11 cellular contexts compared by ENCODE assay signal in the genomic region with DNA sequence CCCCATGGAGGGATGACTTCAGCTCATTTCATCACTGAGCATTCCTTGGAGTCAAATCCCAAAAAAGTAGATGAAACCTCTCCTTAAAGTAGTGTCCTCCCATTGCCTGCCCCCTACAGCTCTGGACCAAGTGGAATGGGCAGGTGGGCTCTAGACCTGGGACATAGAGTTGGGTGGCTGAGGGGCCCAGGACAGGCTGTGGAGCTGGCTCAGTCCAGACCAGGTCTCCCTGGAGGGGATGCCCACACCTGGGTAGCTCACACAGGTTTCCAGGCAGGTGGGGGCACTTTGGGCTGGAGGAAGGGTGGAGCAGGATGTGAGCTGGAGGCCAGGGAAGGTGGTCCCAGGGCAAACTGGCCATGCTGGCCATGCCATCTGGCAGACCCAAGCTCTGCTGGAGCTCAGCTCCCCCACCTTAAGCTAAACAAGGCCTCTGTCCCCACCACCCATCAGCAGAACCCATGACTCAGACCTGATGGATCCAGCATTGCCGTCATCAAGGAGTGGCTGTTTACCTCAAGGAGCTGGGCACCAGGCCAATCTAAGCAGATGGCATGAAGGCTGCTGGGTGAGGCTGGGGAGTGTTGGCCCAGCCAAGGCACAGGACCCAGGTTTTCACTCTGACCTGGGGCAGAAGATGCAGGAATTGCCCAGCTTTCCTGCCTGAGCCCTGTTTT. TPM values are rescaled to one million over a fixed set of nuclear protein-coding genes. Genes with fewer than 3 reads are reported as not detected.
DNase-seq lines count a peak whose midpoint lies in the region; ATAC-seq and TF ChIP-seq lines count a peak whose summit lies in the region.
"Had no signal": no experiment of that assay in that cellular context is flagged by ENCODE, and none has a peak within 500 bp of the region (broad histone marks: within the 10 kb centered on the region; RNA-seq: fewer than 3 reads in every experiment).

No MANE protein-coding gene starts in this region.

- peak; percentile 29 for DNase-seq in activated CD4-positive, alpha-beta memory T cell treated with anti-CD3 and anti-CD28 coated beads for 36 hours
- no peak for DNase-seq in activated CD4-positive, alpha-beta memory T cell treated with anti-CD3 and anti-CD28 coated beads, Interleukin-2, amount 10 ng/mL, durations not matched to agents 7 days and 5 days
- DNase-seq in NCI-H774 (lab: John Stamatoyannopoulos, UW), result peak; percentile 34
- DNase-seq in fibroblast of gingiva (ENCODE audit: low read depth), result peak; percentile 78
- peak; percentile 79 to 81 for DNase-seq in thyroid gland
- no peak for DNase-seq in stimulated activated CD4-positive, alpha-beta T cell treated with anti-CD3 and anti-CD28 coated beads, Interleukin-15, amount 100 ng/mL, for 24 hours
- DNase-seq: activated CD4-positive, alpha-beta T cell treated with anti-CD3 and anti-CD28 coated beads, Interleukin-2, amount 10 ng/mL, durations not matched to agents 24 days and 14 days; CD4-positive, CD25-positive, alpha-beta regulatory T cell; immature natural killer cell had no signal

- CTCF ChIA-PET in activated CD4-positive, alpha-beta memory T cell treated with anti-CD3 and anti-CD28 coated beads for 36 hours (lab: Charles Lee), result interaction anchor here (1.1 kb wide), 1 partner anchor 32 kb away, joined by 3 read pairs; no protein-coding TSS in a partner anchor
- CTCF ChIA-PET in activated CD4-positive, alpha-beta memory T cell treated with anti-CD3 and anti-CD28 coated beads, Interleukin-2, amount 10 ng/mL, durations not matched to agents 7 days and 5 days (lab: Charles Lee), result interaction anchor here (1.1 to 1.5 kb wide), 2 partner anchors 9 to 63 kb away, joined by 3 read pairs; no protein-coding TSS in a partner anchor

- ATAC-seq in GM21390 (IDR thresholded peaks at IDR 0.05; ENCODE audit: unreplicated experiment) (no peak), GM21723 (IDR thresholded peaks at IDR 0.05; ENCODE audit: unreplicated experiment) (no peak)

- no peaks in the 10 kb centered on the region for H3K9me3 ChIP-seq in thyroid gland

- H3K36me3 ChIP-seq in thyroid gland, result no peaks in the 10 kb centered on the region

- no peak for TF ChIP-seq CTCF in thyroid gland (IDR thresholded peaks at IDR 0.05)

- H3K9me3 Mint-ChIP-seq in activated CD4-positive, alpha-beta memory T cell treated with anti-CD3 and anti-CD28 coated beads for 36 hours, result no peaks in the 10 kb centered on the region
- H3K9me3 Mint-ChIP-seq in activated CD4-positive, alpha-beta memory T cell treated with anti-CD3 and anti-CD28 coated beads, Interleukin-2, amount 10 ng/mL, durations not matched to agents 7 days and 5 days, result no peaks in the 10 kb centered on the region
- H3K9me3 Mint-ChIP-seq: activated CD4-positive, alpha-beta T cell treated with anti-CD3 and anti-CD28 coated beads, Interleukin-2, amount 10 ng/mL, durations not matched to agents 24 days and 14 days; CD4-positive, CD25-positive, alpha-beta regulatory T cell; immature natural killer cell had no signal

- no peaks in the 10 kb centered on the region for H3K27me3 ChIP-seq in thyroid gland

- peak overlapping the region in 1 of 3 donors; percentile 40 for H3K27ac ChIP-seq in thyroid gland

- H3K4me3 ChIP-seq in thyroid gland (replicated peaks in 1 of 3), result no peak overlapping the region

- peaks cover 0 to 24% of the 10 kb centered on the region in 2 donors for H3K4me1 ChIP-seq in thyroid gland

- 17% methylated on average over 1 of the region's 1 CpG for WGBS in thyroid gland, 2 donors

- no peak overlapping the region for H3K4me3 Mint-ChIP-seq in activated CD4-positive, alpha-beta memory T cell treated with anti-CD3 and anti-CD28 coated beads for 36 hours
- H3K4me3 Mint-ChIP-seq in activated CD4-positive, alpha-beta memory T cell treated with anti-CD3 and anti-CD28 coated beads, Interleukin-2, amount 10 ng/mL, durations not matched to agents 7 days and 5 days, result no peak overlapping the region
- H3K4me3 Mint-ChIP-seq: activated CD4-positive, alpha-beta T cell treated with anti-CD3 and anti-CD28 coated beads, Interleukin-2, amount 10 ng/mL, durations not matched to agents 24 days and 14 days; CD4-positive, CD25-positive, alpha-beta regulatory T cell; immature natural killer cell had no signal

- no peaks in the 10 kb centered on the region for H3K4me1 Mint-ChIP-seq in activated CD4-positive, alpha-beta memory T cell treated with anti-CD3 and anti-CD28 coated beads for 36 hours (ENCODE audit: low read depth)
- no peaks in the 10 kb centered on the region for H3K4me1 Mint-ChIP-seq in activated CD4-positive, alpha-beta memory T cell treated with anti-CD3 and anti-CD28 coated beads, Interleukin-2, amount 10 ng/mL, durations not matched to agents 7 days and 5 days
- H3K4me1 Mint-ChIP-seq: activated CD4-positive, alpha-beta T cell treated with anti-CD3 and anti-CD28 coated beads, Interleukin-2, amount 10 ng/mL, durations not matched to agents 24 days and 14 days; CD4-positive, CD25-positive, alpha-beta regulatory T cell; immature natural killer cell had no signal

- TF ChIP-seq POLR2A in thyroid gland (IDR thresholded peaks at IDR 0.05), result no peak

- intact Hi-C loops in activated CD4-positive, alpha-beta memory T cell treated with anti-CD3 and anti-CD28 coated beads for 36 hours (cut with micrococcal nuclease), result no loop called here
- intact Hi-C loops in thyroid gland (cut with DNase I), result no loop called here

- no peak overlapping the region for H3K27ac Mint-ChIP-seq in activated CD4-positive, alpha-beta memory T cell treated with anti-CD3 and anti-CD28 coated beads for 36 hours
- no peak overlapping the region for H3K27ac Mint-ChIP-seq in activated CD4-positive, alpha-beta memory T cell treated with anti-CD3 and anti-CD28 coated beads, Interleukin-2, amount 10 ng/mL, durations not matched to agents 7 days and 5 days
- H3K27ac Mint-ChIP-seq: activated CD4-positive, alpha-beta T cell treated with anti-CD3 and anti-CD28 coated beads, Interleukin-2, amount 10 ng/mL, durations not matched to agents 24 days and 14 days; immature natural killer cell had no signal

- no peaks in the 10 kb centered on the region for H3K36me3 Mint-ChIP-seq in activated CD4-positive, alpha-beta memory T cell treated with anti-CD3 and anti-CD28 coated beads for 36 hours
- no peaks in the 10 kb centered on the region for H3K36me3 Mint-ChIP-seq in activated CD4-positive, alpha-beta memory T cell treated with anti-CD3 and anti-CD28 coated beads, Interleukin-2, amount 10 ng/mL, durations not matched to agents 7 days and 5 days (ENCODE audit: low read depth)
- H3K36me3 Mint-ChIP-seq: CD4-positive, CD25-positive, alpha-beta regulatory T cell; immature natural killer cell had no signal

- peaks cover 4% of the 10 kb centered on the region for H3K27me3 Mint-ChIP-seq in activated CD4-positive, alpha-beta memory T cell treated with anti-CD3 and anti-CD28 coated beads for 36 hours
- H3K27me3 Mint-ChIP-seq in activated CD4-positive, alpha-beta memory T cell treated with anti-CD3 and anti-CD28 coated beads, Interleukin-2, amount 10 ng/mL, durations not matched to agents 7 days and 5 days, result peaks cover 8% of the 10 kb centered on the region

- POLR2A ChIA-PET in activated CD4-positive, alpha-beta memory T cell treated with anti-CD3 and anti-CD28 coated beads for 36 hours (lab: Charles Lee), result interaction anchor here (0.6 kb wide), 1 partner anchor 206 kb away, joined by 3 read pairs; no protein-coding TSS in a partner anchor
- POLR2A ChIA-PET in activated CD4-positive, alpha-beta memory T cell treated with anti-CD3 and anti-CD28 coated beads, Interleukin-2, amount 10 ng/mL, durations not matched to agents 7 days and 5 days (lab: Charles Lee), result interaction anchor here (1.1 to 1.8 kb wide), 4 partner anchors 25 to 232 kb away, joined by 3 to 4 read pairs (median 3); partner anchors contain the start of gene APTX

RNA-seq across cellular contexts. Expression of gene SPINK4, which starts 6.2 kb away (rescaled TPM):
- total RNA-seq in activated CD4-positive, alpha-beta memory T cell treated with anti-CD3 and anti-CD28 coated beads for 36 hours, result not detected
- total RNA-seq in activated CD4-positive, alpha-beta memory T cell treated with anti-CD3 and anti-CD28 coated beads, Interleukin-2, amount 10 ng/mL, durations not matched to agents 7 days and 5 days, result not detected
- total RNA-seq in thyroid gland, result not detected
- total RNA-seq: activated CD4-positive, alpha-beta T cell treated with anti-CD3 and anti-CD28 coated beads, Interleukin-2, amount 10 ng/mL, durations not matched to agents 24 days and 14 days; CD4-positive, CD25-positive, alpha-beta regulatory T cell had no signal

RNA-seq across cellular contexts. Expression of gene BAG1, which starts 30.7 kb away (rescaled TPM):
- total RNA-seq in activated CD4-positive, alpha-beta memory T cell treated with anti-CD3 and anti-CD28 coated beads for 36 hours, result 10 to 100 TPM; 52.7 to 56.6 TPM
- total RNA-seq in activated CD4-positive, alpha-beta memory T cell treated with anti-CD3 and anti-CD28 coated beads, Interleukin-2, amount 10 ng/mL, durations not matched to agents 7 days and 5 days, result 10 to 100 TPM; 56.3 to 57.1 TPM
- total RNA-seq in thyroid gland, result 100 to 1,000 TPM in 2 of 4 donors, 10 to 100 TPM in 2; 72.0 to 135 (median 99.3) TPM

RNA-seq across cellular contexts. Expression of gene CHMP5, which starts 31.1 kb away (rescaled TPM):
- 100 to 1,000 TPM; 116 to 119 TPM for total RNA-seq in activated CD4-positive, alpha-beta memory T cell treated with anti-CD3 and anti-CD28 coated beads for 36 hours
- total RNA-seq in activated CD4-positive, alpha-beta memory T cell treated with anti-CD3 and anti-CD28 coated beads, Interleukin-2, amount 10 ng/mL, durations not matched to agents 7 days and 5 days, result 100 to 1,000 TPM; 149 TPM
- 10 to 100 TPM; 55.1 to 78.2 (median 60.3) TPM for total RNA-seq in thyroid gland

RNA-seq across cellular contexts. Expression of gene NFX1, which starts 56.5 kb away (rescaled TPM):
- total RNA-seq in activated CD4-positive, alpha-beta memory T cell treated with anti-CD3 and anti-CD28 coated beads for 36 hours, result 10 to 100 TPM; 36.5 to 38.6 TPM
- total RNA-seq in activated CD4-positive, alpha-beta memory T cell treated with anti-CD3 and anti-CD28 coated beads, Interleukin-2, amount 10 ng/mL, durations not matched to agents 7 days and 5 days, result 10 to 100 TPM; 37.5 to 37.8 TPM
- 10 to 100 TPM; 44.7 to 65.3 (median 49.8) TPM for total RNA-seq in thyroid gland

Comparison
In these comparisons a context has a peak if more than half of its experiments do, and no peak if none do; other contexts are left out.
1. DNase-seq: peak in activated CD4-positive, alpha-beta memory T cell treated with anti-CD3 and anti-CD28 coated beads for 36 hours (single experiment), NCI-H774 (single experiment), fibroblast of gingiva (single experiment) and thyroid gland (2 of 2); none in activated CD4-positive, alpha-beta memory T cell treated with anti-CD3 and anti-CD28 coated beads, Interleukin-2, amount 10 ng/mL, durations not matched to agents 7 days and 5 days (single experiment) and stimulated activated CD4-positive, alpha-beta T cell treated with anti-CD3 and anti-CD28 coated beads, Interleukin-15, amount 100 ng/mL, for 24 hours (single experiment).